In genomic region chr1:228285661-228286504, GRCh38 we compare ENCODE assay signal across 26 cellular contexts.
DNase-seq lines count a peak whose midpoint lies in the region; ATAC-seq and TF ChIP-seq lines count a peak whose summit lies in the region.
"Had no signal": no experiment of that assay in that cellular context is flagged by ENCODE, and none has a peak within 500 bp of the region (broad histone marks: within the 10 kb centered on the region; RNA-seq: fewer than 3 reads in every experiment).

No MANE protein-coding gene starts in this region.

- intact Hi-C loops in lower lobe of right lung (cut with DNase I), result no loop called here
- intact Hi-C loops in transverse colon (cut with DNase I; ENCODE audit: low total_unique reads), result no loop called here

- H3K36me3 Mint-ChIP-seq in activated naive CD8-positive, alpha-beta T cell treated with anti-CD3 and anti-CD28 coated beads, Interleukin-2, amount 10 ng/mL, durations not matched to agents 7 days and 5 days, result no peaks in the 10 kb centered on the region
- H3K36me3 Mint-ChIP-seq in activated naive CD8-positive, alpha-beta T cell treated with anti-CD3 and anti-CD28 coated beads, Interleukin-2, amount 50 U/mL, for 24 hours (ENCODE audit: low read depth), result no peaks in the 10 kb centered on the region
- H3K36me3 Mint-ChIP-seq: natural killer cell; stimulated activated memory B cell treated with anti-CD40 and anti-IgM and Interleukin-4, amounts not matched to agents 10 μg/mL and 1 μg/mL and 100 μg/mL, for 72 hours had no signal

- no peak for TF ChIP-seq EP300 in transverse colon (IDR thresholded peaks at IDR 0.05; ENCODE audit: low read depth)

- POLR2A ChIA-PET in activated naive CD8-positive, alpha-beta T cell treated with anti-CD3 and anti-CD28 coated beads, Interleukin-2, amount 10 ng/mL, durations not matched to agents 7 days and 5 days (lab: Charles Lee), result no interaction called here

- peak; percentile 22 for DNase-seq in activated naive CD8-positive, alpha-beta T cell treated with anti-CD3 and anti-CD28 coated beads, Interleukin-2, amount 10 ng/mL, durations not matched to agents 7 days and 5 days
- no peak for DNase-seq in activated naive CD8-positive, alpha-beta T cell treated with anti-CD3 and anti-CD28 coated beads, Interleukin-2, amount 50 U/mL, for 24 hours
- peak in 2 of 3 donors; percentile 38 to 42 for DNase-seq in Peyer's patch
- peak; percentile 35 for DNase-seq in lower lobe of right lung
- peak; percentile 6 for DNase-seq in transverse colon
- no peak for DNase-seq in RPMI8226
- no peak for DNase-seq in stimulated activated CD4-positive, alpha-beta T cell treated with anti-CD3 and anti-CD28 coated beads, Interleukin-4, amount 100 ng/mL, for 4 hours
- DNase-seq in NCI-H69 (lab: John Stamatoyannopoulos, UW), result no peak
- DNase-seq: activated CD4-positive, alpha-beta T cell treated with anti-CD3 and anti-CD28 coated beads, Interleukin-2, amount 10 ng/mL, durations not matched to agents 7 days and 5 days; DMS153; natural killer cell; NCI-H1092; NCI-H187; NCI-H2171 treated with DMSO at 0.1 percent for 48 hours; NCI-H524 treated with DMSO at 0.1 percent for 48 hours; stimulated activated CD4-positive, alpha-beta T cell treated with anti-CD3 and anti-CD28 coated beads, Interleukin-12 subunit alpha, Interleukin-12 subunit beta, amount 100 ng/mL, for 4 hours; stimulated activated CD4-positive, alpha-beta T cell treated with anti-CD3 and anti-CD28 coated beads, Interleukin-4, amount 100 ng/mL, for 24 hours; substantia nigra; T1000; WERI-Rb-1 had no signal

- H3K27me3 ChIP-seq in Peyer's patch (no peaks in the 10 kb centered on the region), lower lobe of right lung (ENCODE audit: low read depth) (no peaks in the 10 kb centered on the region), transverse colon (no peaks in the 10 kb centered on the region)
- H3K27me3 ChIP-seq: dorsolateral prefrontal cortex, SJCRH30 had no signal

- in situ Hi-C loops in transverse colon (cut with MboI; ENCODE audit: low pct_ligation_motif_present in 1 of 4, low pct_unique_long_range_greater_than_20kb in 1 of 4, low sequenced_read_pairs in 3 of 4), result no loop called here

- H3K27me3 Mint-ChIP-seq in activated naive CD8-positive, alpha-beta T cell treated with anti-CD3 and anti-CD28 coated beads, Interleukin-2, amount 10 ng/mL, durations not matched to agents 7 days and 5 days, result no peaks in the 10 kb centered on the region
- H3K27me3 Mint-ChIP-seq in activated naive CD8-positive, alpha-beta T cell treated with anti-CD3 and anti-CD28 coated beads, Interleukin-2, amount 50 U/mL, for 24 hours, result no peaks in the 10 kb centered on the region
- H3K27me3 Mint-ChIP-seq: activated CD4-positive, alpha-beta T cell treated with anti-CD3 and anti-CD28 coated beads, Interleukin-2, amount 10 ng/mL, durations not matched to agents 7 days and 5 days; B cell; stimulated activated memory B cell treated with anti-CD40 and anti-IgM and Interleukin-4, amounts not matched to agents 10 μg/mL and 1 μg/mL and 100 μg/mL, for 72 hours had no signal

- no peak overlapping the region for H3K27ac Mint-ChIP-seq in activated naive CD8-positive, alpha-beta T cell treated with anti-CD3 and anti-CD28 coated beads, Interleukin-2, amount 10 ng/mL, durations not matched to agents 7 days and 5 days
- no peak overlapping the region for H3K27ac Mint-ChIP-seq in activated naive CD8-positive, alpha-beta T cell treated with anti-CD3 and anti-CD28 coated beads, Interleukin-2, amount 50 U/mL, for 24 hours
- H3K27ac Mint-ChIP-seq: activated CD4-positive, alpha-beta T cell treated with anti-CD3 and anti-CD28 coated beads, Interleukin-2, amount 10 ng/mL, durations not matched to agents 7 days and 5 days; activated T-helper 1 cell treated with anti-CD3 and anti-CD28 coated beads, Interleukin-12 subunit alpha, Interleukin-12 subunit beta, Interleukin-2, Interleukin-4 antibody, amounts not matched to agents 30 ng/mL and 10 ng/mL and 1 ng/mL, durations not matched to agents 14 hours and 24 hours and 36 hours; B cell; natural killer cell; stimulated activated memory B cell treated with anti-CD40 and anti-IgM and Interleukin-4, amounts not matched to agents 10 μg/mL and 1 μg/mL and 100 μg/mL, for 72 hours had no signal

- no peaks in the 10 kb centered on the region for H3K4me1 ChIP-seq in Peyer's patch
- no peaks in the 10 kb centered on the region for H3K4me1 ChIP-seq in lower lobe of right lung
- H3K4me1 ChIP-seq in transverse colon, result no peaks in the 10 kb centered on the region

- no peak for TF ChIP-seq POLR2A in Peyer's patch (IDR thresholded peaks at IDR 0.05)
- no peak for TF ChIP-seq POLR2A in transverse colon (IDR thresholded peaks at IDR 0.05)

- H3K36me3 ChIP-seq in Peyer's patch (no peaks in the 10 kb centered on the region), lower lobe of right lung (peaks cover 48% of the 10 kb centered on the region), transverse colon (no peaks in the 10 kb centered on the region)
- H3K36me3 ChIP-seq: WERI-Rb-1 had no signal

- H3K9me3 Mint-ChIP-seq in activated naive CD8-positive, alpha-beta T cell treated with anti-CD3 and anti-CD28 coated beads, Interleukin-2, amount 10 ng/mL, durations not matched to agents 7 days and 5 days, result no peaks in the 10 kb centered on the region
- H3K9me3 Mint-ChIP-seq in activated naive CD8-positive, alpha-beta T cell treated with anti-CD3 and anti-CD28 coated beads, Interleukin-2, amount 50 U/mL, for 24 hours, result no peaks in the 10 kb centered on the region
- H3K9me3 Mint-ChIP-seq: activated CD4-positive, alpha-beta T cell treated with anti-CD3 and anti-CD28 coated beads, Interleukin-2, amount 10 ng/mL, durations not matched to agents 7 days and 5 days; activated T-helper 1 cell treated with anti-CD3 and anti-CD28 coated beads, Interleukin-12 subunit alpha, Interleukin-12 subunit beta, Interleukin-2, Interleukin-4 antibody, amounts not matched to agents 30 ng/mL and 10 ng/mL and 1 ng/mL, durations not matched to agents 14 hours and 24 hours and 36 hours; natural killer cell; stimulated activated memory B cell treated with anti-CD40 and anti-IgM and Interleukin-4, amounts not matched to agents 10 μg/mL and 1 μg/mL and 100 μg/mL, for 72 hours had no signal

- 86 to 89% methylated on average over 1 to 26 of the region's 26 CpGs for WGBS in transverse colon (ENCODE audit: low coverage in 1 of 2), 2 donors

- H3K4me1 Mint-ChIP-seq in activated naive CD8-positive, alpha-beta T cell treated with anti-CD3 and anti-CD28 coated beads, Interleukin-2, amount 10 ng/mL, durations not matched to agents 7 days and 5 days, result peaks cover 7% of the 10 kb centered on the region
- H3K4me1 Mint-ChIP-seq in activated naive CD8-positive, alpha-beta T cell treated with anti-CD3 and anti-CD28 coated beads, Interleukin-2, amount 50 U/mL, for 24 hours, result no peaks in the 10 kb centered on the region
- H3K4me1 Mint-ChIP-seq: B cell; stimulated activated memory B cell treated with anti-CD40 and anti-IgM and Interleukin-4, amounts not matched to agents 10 μg/mL and 1 μg/mL and 100 μg/mL, for 72 hours had no signal

- no peak overlapping the region for H3K4me3 Mint-ChIP-seq in activated naive CD8-positive, alpha-beta T cell treated with anti-CD3 and anti-CD28 coated beads, Interleukin-2, amount 10 ng/mL, durations not matched to agents 7 days and 5 days
- H3K4me3 Mint-ChIP-seq in activated naive CD8-positive, alpha-beta T cell treated with anti-CD3 and anti-CD28 coated beads, Interleukin-2, amount 50 U/mL, for 24 hours, result no peak overlapping the region
- H3K4me3 Mint-ChIP-seq: activated CD4-positive, alpha-beta T cell treated with anti-CD3 and anti-CD28 coated beads, Interleukin-2, amount 10 ng/mL, durations not matched to agents 7 days and 5 days; activated T-helper 1 cell treated with anti-CD3 and anti-CD28 coated beads, Interleukin-12 subunit alpha, Interleukin-12 subunit beta, Interleukin-2, Interleukin-4 antibody, amounts not matched to agents 30 ng/mL and 10 ng/mL and 1 ng/mL, durations not matched to agents 14 hours and 24 hours and 36 hours; B cell; natural killer cell; stimulated activated memory B cell treated with anti-CD40 and anti-IgM and Interleukin-4, amounts not matched to agents 10 μg/mL and 1 μg/mL and 100 μg/mL, for 72 hours had no signal

- H3K4me3 ChIP-seq in Peyer's patch (no peak overlapping the region), lower lobe of right lung (no peak overlapping the region), transverse colon (no peak overlapping the region)
- H3K4me3 ChIP-seq: dorsolateral prefrontal cortex, SJCRH30 had no signal

- no peak for TF ChIP-seq CTCF in Peyer's patch (IDR thresholded peaks at IDR 0.05)
- no peak for TF ChIP-seq CTCF in lower lobe of right lung (IDR thresholded peaks at IDR 0.05)
- no peak for TF ChIP-seq CTCF in transverse colon (IDR thresholded peaks at IDR 0.05)

- ATAC-seq in activated naive CD8-positive, alpha-beta T cell treated with anti-CD3 and anti-CD28 coated beads, Interleukin-2, amount 10 ng/mL, durations not matched to agents 7 days and 5 days (ENCODE audit: low read depth), result no peak
- no peak for ATAC-seq in activated naive CD8-positive, alpha-beta T cell treated with anti-CD3 and anti-CD28 coated beads, Interleukin-2, amount 50 U/mL, for 24 hours
- ATAC-seq in lower lobe of right lung, result no peak
- ATAC-seq: natural killer cell; right cardiac atrium; stimulated activated memory B cell treated with anti-CD40 and anti-IgM and Interleukin-4, amounts not matched to agents 10 μg/mL and 1 μg/mL and 100 μg/mL, for 72 hours had no signal

- H3K27ac ChIP-seq in Peyer's patch, result no peak overlapping the region
- no peak overlapping the region for H3K27ac ChIP-seq in lower lobe of right lung
- no peak overlapping the region for H3K27ac ChIP-seq in transverse colon
- H3K27ac ChIP-seq: dorsolateral prefrontal cortex, SJCRH30, WERI-Rb-1 had no signal

- no peaks in the 10 kb centered on the region for H3K9me3 ChIP-seq in Peyer's patch
- no peaks in the 10 kb centered on the region for H3K9me3 ChIP-seq in lower lobe of right lung
- no peaks in the 10 kb centered on the region for H3K9me3 ChIP-seq in transverse colon
- H3K9me3 ChIP-seq: SJCRH30 had no signal

Comparison
In these comparisons a context has a peak if more than half of its experiments do, and no peak if none do; other contexts are left out.
1. DNase-seq: peak in activated naive CD8-positive, alpha-beta T cell treated with anti-CD3 and anti-CD28 coated beads, Interleukin-2, amount 10 ng/mL, durations not matched to agents 7 days and 5 days (single experiment), Peyer's patch (2 of 3), lower lobe of right lung (single experiment) and transverse colon (single experiment); none in activated naive CD8-positive, alpha-beta T cell treated with anti-CD3 and anti-CD28 coated beads, Interleukin-2, amount 50 U/mL, for 24 hours (single experiment), RPMI8226 (single experiment), stimulated activated CD4-positive, alpha-beta T cell treated with anti-CD3 and anti-CD28 coated beads, Interleukin-4, amount 100 ng/mL, for 4 hours (0 of 2) and NCI-H69 (single experiment).